8 cellular contexts compared by ENCODE assay signal in the genomic region with DNA sequence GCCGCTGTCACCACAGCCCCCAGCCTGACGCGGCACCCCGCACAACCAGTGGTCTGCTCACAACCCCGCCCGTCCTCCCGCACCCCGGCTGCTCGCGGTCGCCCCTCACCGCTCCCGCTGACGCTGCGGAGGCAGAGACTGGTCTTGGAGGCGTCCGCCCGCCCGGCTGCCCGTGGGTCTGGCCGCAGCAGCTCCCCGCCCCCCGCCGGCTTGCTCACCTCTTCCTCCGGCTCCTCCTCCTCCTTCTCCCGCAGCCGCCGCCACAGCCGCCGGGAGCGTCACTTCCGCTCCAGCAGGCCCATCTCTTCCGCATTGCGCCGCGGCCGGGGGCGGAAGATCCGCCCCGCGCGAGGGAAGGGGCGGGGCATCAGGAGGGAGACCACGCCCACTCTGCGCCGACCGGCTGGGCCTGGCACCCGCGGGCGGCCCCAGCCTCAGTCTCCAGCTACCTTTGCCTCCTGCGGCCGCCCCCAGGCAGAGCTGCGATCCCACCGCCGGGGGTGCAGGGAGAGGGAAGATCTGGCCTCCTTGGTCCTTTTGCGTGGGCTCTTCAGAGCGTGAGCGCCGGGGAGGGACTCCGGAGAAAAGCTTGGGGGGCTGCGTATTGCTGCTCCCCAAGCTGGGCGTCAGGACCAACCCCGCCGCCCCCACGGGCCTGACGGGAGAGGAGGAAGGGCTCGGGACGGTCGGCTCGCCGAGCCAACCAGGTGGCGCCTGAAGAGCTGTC. TPM values are rescaled to one million over a fixed set of nuclear protein-coding genes. Genes with fewer than 3 reads are reported as not detected.
DNase-seq lines count a peak whose midpoint lies in the region; TF ChIP-seq lines count a peak whose summit lies in the region.

A gene with protein sequence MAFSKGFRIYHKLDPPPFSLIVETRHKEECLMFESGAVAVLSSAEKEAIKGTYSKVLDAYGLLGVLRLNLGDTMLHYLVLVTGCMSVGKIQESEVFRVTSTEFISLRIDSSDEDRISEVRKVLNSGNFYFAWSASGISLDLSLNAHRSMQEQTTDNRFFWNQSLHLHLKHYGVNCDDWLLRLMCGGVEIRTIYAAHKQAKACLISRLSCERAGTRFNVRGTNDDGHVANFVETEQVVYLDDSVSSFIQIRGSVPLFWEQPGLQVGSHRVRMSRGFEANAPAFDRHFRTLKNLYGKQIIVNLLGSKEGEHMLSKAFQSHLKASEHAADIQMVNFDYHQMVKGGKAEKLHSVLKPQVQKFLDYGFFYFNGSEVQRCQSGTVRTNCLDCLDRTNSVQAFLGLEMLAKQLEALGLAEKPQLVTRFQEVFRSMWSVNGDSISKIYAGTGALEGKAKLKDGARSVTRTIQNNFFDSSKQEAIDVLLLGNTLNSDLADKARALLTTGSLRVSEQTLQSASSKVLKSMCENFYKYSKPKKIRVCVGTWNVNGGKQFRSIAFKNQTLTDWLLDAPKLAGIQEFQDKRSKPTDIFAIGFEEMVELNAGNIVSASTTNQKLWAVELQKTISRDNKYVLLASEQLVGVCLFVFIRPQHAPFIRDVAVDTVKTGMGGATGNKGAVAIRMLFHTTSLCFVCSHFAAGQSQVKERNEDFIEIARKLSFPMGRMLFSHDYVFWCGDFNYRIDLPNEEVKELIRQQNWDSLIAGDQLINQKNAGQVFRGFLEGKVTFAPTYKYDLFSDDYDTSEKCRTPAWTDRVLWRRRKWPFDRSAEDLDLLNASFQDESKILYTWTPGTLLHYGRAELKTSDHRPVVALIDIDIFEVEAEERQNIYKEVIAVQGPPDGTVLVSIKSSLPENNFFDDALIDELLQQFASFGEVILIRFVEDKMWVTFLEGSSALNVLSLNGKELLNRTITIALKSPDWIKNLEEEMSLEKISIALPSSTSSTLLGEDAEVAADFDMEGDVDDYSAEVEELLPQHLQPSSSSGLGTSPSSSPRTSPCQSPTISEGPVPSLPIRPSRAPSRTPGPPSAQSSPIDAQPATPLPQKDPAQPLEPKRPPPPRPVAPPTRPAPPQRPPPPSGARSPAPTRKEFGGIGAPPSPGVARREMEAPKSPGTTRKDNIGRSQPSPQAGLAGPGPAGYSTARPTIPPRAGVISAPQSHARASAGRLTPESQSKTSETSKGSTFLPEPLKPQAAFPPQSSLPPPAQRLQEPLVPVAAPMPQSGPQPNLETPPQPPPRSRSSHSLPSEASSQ (N-terminal part only) (minus strand): TSS at position 286 of the 727 bp plus-strand sequence. CDS start 1,118 bp downstream, outside the sequence.

- no peaks in the 10 kb centered on the region for H3K27me3 ChIP-seq in neutrophil

- DNase-seq in GM04504 (ENCODE audit: low read depth) (peak; percentile 86), HFFc6 (peak; percentile 93), NAMALWA (ENCODE audit: low spot score) (peak; percentile 95), SK-MEL-5 (ENCODE audit: low read depth, low spot score) (peak; percentile 92), foreskin melanocyte (peak; percentile 81)
- peak; percentile 94 for DNase-seq in activated naive CD4-positive, alpha-beta T cell treated with Interleukin-2 at 50 U/mL for 16 hours

- peak within 1 kb of the TSS; percentile 92 to 100 for H3K4me3 ChIP-seq in neutrophil (ENCODE audit: low read depth in 1 of 2, low read length in 1 of 2)

- in situ Hi-C loops in SK-MEL-5 (cut with HindIII; ENCODE audit: low pct_unique_long_range_greater_than_20kb, low sequenced_read_pairs): no loop called here

- H3K9me3 Mint-ChIP-seq in HFFc6: no peaks in the 10 kb centered on the region

- peak within 1 kb of the TSS; percentile 96 for H3K27ac ChIP-seq in neutrophil

- peak within 1 kb of the TSS; percentile 97 for H3K4me3 Mint-ChIP-seq in HFFc6

- peaks cover 25% of the 10 kb centered on the region for H3K36me3 ChIP-seq in neutrophil

- H3K36me3 Mint-ChIP-seq in HFFc6 (ENCODE audit: low read depth): peaks cover 7% of the 10 kb centered on the region; the same call in 1 of the 2 replicates

- peaks cover 18% of the 10 kb centered on the region for H3K4me1 Mint-ChIP-seq in HFFc6 (ENCODE audit: low read depth)

- peaks cover 46 to 50% of the 10 kb centered on the region in 2 experiments for H3K4me1 ChIP-seq in neutrophil (ENCODE audit: control insufficient read depth in 1 of 2, insufficient read depth in 1 of 2, low read depth in 1 of 2, low read length in 1 of 2)

- TF ChIP-seq CTCF in HFFc6 (IDR thresholded peaks at IDR 0.05) (no peak), neutrophil (IDR thresholded peaks at IDR 0.05) (peak; percentile 30), subcutaneous adipose tissue (IDR thresholded peaks at IDR 0.05; ENCODE audit: low read depth) (no peak)

- H3K9me3 ChIP-seq in neutrophil: no peaks in the 10 kb centered on the region

- peak within 1 kb of the TSS; percentile 87 for H3K27ac Mint-ChIP-seq in HFFc6

- no peaks in the 10 kb centered on the region for H3K27me3 Mint-ChIP-seq in HFFc6 (ENCODE audit: insufficient read depth)

RNA-seq across cellular contexts. Expression of the gene that starts here (rescaled TPM):
- 10 to 100 TPM; 14.3 to 17.9 (median 15.6) TPM for total RNA-seq in HFFc6 (2021; fragmentation: NEBNext Ultra II Directional; extraction: Animal tissue kit (Norgen Biotek cat#: 25700))
- total RNA-seq in SK-MEL-5 (2014; rRNA removed; shearing (Covaris generic)): 34.5 and 35.5 TPM in 2 replicates
- 41.7 and 49.9 TPM in 2 replicates for polyA plus RNA-seq in SK-MEL-5 (2015; cell fraction: cytosol; rRNA removed)
- 42.7 and 74.8 TPM in 2 replicates for polyA plus RNA-seq in SK-MEL-5 (2015; cell fraction: nucleus; rRNA removed)
- total RNA-seq in subcutaneous adipose tissue: 10 to 100 TPM; 11.3 to 18.8 (median 14.0) TPM

Comparison
In these comparisons a context has a peak if more than half of its experiments do, and no peak if none do; other contexts are left out.
1. Peak in every context shown above with its lines: DNase-seq, H3K4me3 ChIP-seq and H3K27ac ChIP-seq.